Comparison of ENCODE assay signal across 8 cellular contexts in the genomic region with DNA sequence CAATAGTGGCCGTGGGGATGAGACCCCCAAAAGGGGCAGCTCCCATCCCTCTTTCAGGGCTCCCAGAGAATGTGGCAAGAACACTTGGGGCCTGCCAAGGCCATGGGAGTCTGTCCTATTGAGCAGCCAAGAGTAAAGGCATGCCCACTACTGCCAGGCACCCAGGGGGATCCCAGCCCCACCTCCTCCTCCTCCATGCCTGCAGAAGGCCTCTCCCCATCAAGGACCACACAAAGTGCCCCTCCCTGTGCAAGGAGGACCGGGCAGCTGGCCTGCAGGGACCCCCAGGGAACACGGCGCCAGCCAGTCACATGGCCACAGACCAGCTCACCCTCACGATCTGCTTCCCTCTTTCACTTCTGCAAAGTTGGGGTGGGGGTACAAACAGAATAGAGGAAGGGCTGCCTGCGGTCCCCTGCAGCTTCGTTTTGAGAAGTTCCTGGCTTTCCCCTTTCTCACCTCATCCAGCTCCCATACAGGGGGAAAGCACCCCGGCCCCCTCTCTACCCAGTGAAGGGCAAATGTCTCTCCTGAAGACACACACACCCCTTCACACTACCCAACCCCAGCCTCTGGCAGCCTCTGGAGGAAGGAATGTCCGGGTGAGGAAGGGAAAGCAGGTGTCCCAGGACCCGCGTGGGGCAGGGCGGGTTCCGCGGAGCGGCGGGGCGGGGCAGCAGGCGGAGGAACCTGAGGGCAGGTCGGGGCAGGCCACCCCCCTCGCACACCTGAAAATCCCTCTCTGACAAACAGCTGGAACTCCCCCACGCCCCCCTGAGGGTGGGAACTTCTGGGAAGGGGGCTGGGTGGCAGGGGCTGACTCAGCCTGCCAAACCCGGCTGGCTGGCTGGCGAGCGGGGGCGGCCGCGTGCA. TPM values are rescaled to one million over a fixed set of nuclear protein-coding genes. Genes with fewer than 3 reads are reported as not detected.
DNase-seq lines count a peak whose midpoint lies in the region; ATAC-seq lines count a peak whose summit lies in the region.

No MANE protein-coding gene starts in this region.

- H3K4me1 ChIP-seq in SJCRH30 (peaks cover 12% of the 10 kb centered on the region), trophoblast cell (ENCODE audit: control insufficient read depth in 1 of 2, insufficient read depth in 2 of 2, low read length in 2 of 2) (peaks cover 15 to 27% of the 10 kb centered on the region in 2 experiments)

- H4K12ac ChIP-seq in trophoblast cell (ENCODE audit: low read depth, low read length), result no peak overlapping the region

- H3K27me3 ChIP-seq in SJCRH30 (no peaks in the 10 kb centered on the region), trophoblast cell (ENCODE audit: insufficient read depth, low read length) (no peaks in the 10 kb centered on the region)

- H3K36me3 ChIP-seq in SJCRH30, result peaks cover 9% of the 10 kb centered on the region
- H3K36me3 ChIP-seq in trophoblast cell (ENCODE audit: control insufficient read depth in 1 of 2, insufficient read depth in 2 of 2, low read length in 2 of 2), result peaks cover 28 to 33% of the 10 kb centered on the region in 2 experiments

- no peak overlapping the region for H3K27ac ChIP-seq in SJCRH30
- no peak overlapping the region for H3K27ac ChIP-seq in trophoblast cell (ENCODE audit: low read depth, low read length)

- peaks cover 23% of the 10 kb centered on the region for H3K79me1 ChIP-seq in trophoblast cell (ENCODE audit: low read length)

- peak; percentile 32 for ATAC-seq in GM18867 (IDR thresholded peaks at IDR 0.05; ENCODE audit: unreplicated experiment)
- ATAC-seq in HG03159 (IDR thresholded peaks at IDR 0.05; ENCODE audit: unreplicated experiment), result peak; percentile 33
- ATAC-seq in GM21737 (IDR thresholded peaks at IDR 0.05; ENCODE audit: unreplicated experiment), result no peak

- no peak overlapping the region for H3K23ac ChIP-seq in trophoblast cell (ENCODE audit: low read length)

- peaks cover 19% of the 10 kb centered on the region for H3K79me2 ChIP-seq in trophoblast cell (ENCODE audit: control insufficient read depth, insufficient read depth, low read length, poor library complexity)

- no CpG with 5 or more reads among the region's 27 CpGs for WGBS in trophoblast cell (ENCODE audit: extremely low coverage, insufficient coverage, insufficient read length)

- no peak overlapping the region for H2BK12ac ChIP-seq in trophoblast cell (ENCODE audit: low read length)

- DNase-seq in SJCRH30 (peak; percentile 43 to 46), head of caudate nucleus (peak; percentile 34 to 87 (median 66)), trophoblast cell (peak; percentile 61 to 70), ureter (ENCODE audit: low spot score) (peak; percentile 90)
- peak; percentile 25 to 59 (median 31) for DNase-seq in activated naive CD4-positive, alpha-beta T cell (lab: John Stamatoyannopoulos, UW)

- H4K91ac ChIP-seq in trophoblast cell (ENCODE audit: low read depth, low read length), result no peak overlapping the region

- H3K4me3 ChIP-seq in SJCRH30, result peak overlapping the region; percentile 91
- H3K4me3 ChIP-seq in trophoblast cell (ENCODE audit: low read depth, low read length), result peak overlapping the region; percentile 62

- intact Hi-C loops in head of caudate nucleus (cut with DNase I), result no loop called here

- no peak overlapping the region for H2AFZ ChIP-seq in trophoblast cell (ENCODE audit: insufficient read depth, low read length, poor library complexity)

- H3K9me3 ChIP-seq in SJCRH30 (replicated peaks) (no peaks in the 10 kb centered on the region), trophoblast cell (ENCODE audit: insufficient read depth, low read depth, low read length) (no peaks in the 10 kb centered on the region)

- H3K14ac ChIP-seq in trophoblast cell (ENCODE audit: low read length), result no peak overlapping the region

- H2BK120ac ChIP-seq in trophoblast cell (ENCODE audit: insufficient read depth, low read length, poor library complexity), result no peak overlapping the region

- H3K18ac ChIP-seq in trophoblast cell (ENCODE audit: low read length), result no peak overlapping the region

- no peak overlapping the region for H4K8ac ChIP-seq in trophoblast cell (ENCODE audit: low read depth, low read length)

- H3K4ac ChIP-seq in trophoblast cell (ENCODE audit: low read depth, low read length), result peak overlapping the region; percentile 24

- H2AK5ac ChIP-seq in trophoblast cell (ENCODE audit: low read length), result no peak overlapping the region

- no peak overlapping the region for H3K9ac ChIP-seq in trophoblast cell (ENCODE audit: low read length)

- no peak overlapping the region for H2BK5ac ChIP-seq in trophoblast cell (ENCODE audit: low read depth, low read length, poor library complexity)

- peak overlapping the region; percentile 95 for H3K4me2 ChIP-seq in trophoblast cell (ENCODE audit: low read length)

RNA-seq across cellular contexts. Expression of a gene that starts 2.0 kb away (rescaled TPM):
- total RNA-seq in SJCRH30 (2014; rRNA removed; shearing (Covaris generic)), result 32.1 TPM in 2 replicates
- polyA plus RNA-seq in trophoblast cell (2013), result 23.2 and 23.4 TPM in 2 replicates
- 38.4 TPM for total RNA-seq in ureter

RNA-seq across cellular contexts. Expression of a gene that starts 17.3 kb away (rescaled TPM):
- total RNA-seq in SJCRH30 (2014; rRNA removed; shearing (Covaris generic)), result 43.2 and 43.4 TPM in 2 replicates
- polyA plus RNA-seq in trophoblast cell (2013), result not detected in 2 replicates
- 16.9 TPM for total RNA-seq in ureter

RNA-seq across cellular contexts. Expression of a gene that starts 18.5 kb away (rescaled TPM):
- total RNA-seq in SJCRH30 (2014; rRNA removed; shearing (Covaris generic)), result 2.4 and 3.1 TPM in 2 replicates
- 6.9 and 7.4 TPM in 2 replicates for polyA plus RNA-seq in trophoblast cell (2013)
- total RNA-seq in ureter, result 5.5 TPM

RNA-seq across cellular contexts. Expression of a gene that starts 53.0 kb away (rescaled TPM):
- 4.2 and 4.4 TPM in 2 replicates for total RNA-seq in SJCRH30 (2014; rRNA removed; shearing (Covaris generic))
- polyA plus RNA-seq in trophoblast cell (2013), result 548 and 582 TPM in 2 replicates
- total RNA-seq in ureter, result 331 TPM

RNA-seq across cellular contexts. Expression of a gene that starts 53.3 kb away (rescaled TPM):
- 10.7 and 12.5 TPM in 2 replicates for total RNA-seq in SJCRH30 (2014; rRNA removed; shearing (Covaris generic))
- 16.1 and 16.2 TPM in 2 replicates for polyA plus RNA-seq in trophoblast cell (2013)
- total RNA-seq in ureter, result 25.7 TPM

Comparison
In these comparisons a context has a peak if more than half of its experiments do, and no peak if none do; other contexts are left out.
1. DNase-seq: peak in every context shown above with its lines; median percentile 90 in ureter; 66 in head of caudate nucleus; 66 in trophoblast cell; 44 in SJCRH30; 31 in activated naive CD4-positive, alpha-beta T cell.